8 cellular contexts compared by ENCODE assay signal in the genomic region with DNA sequence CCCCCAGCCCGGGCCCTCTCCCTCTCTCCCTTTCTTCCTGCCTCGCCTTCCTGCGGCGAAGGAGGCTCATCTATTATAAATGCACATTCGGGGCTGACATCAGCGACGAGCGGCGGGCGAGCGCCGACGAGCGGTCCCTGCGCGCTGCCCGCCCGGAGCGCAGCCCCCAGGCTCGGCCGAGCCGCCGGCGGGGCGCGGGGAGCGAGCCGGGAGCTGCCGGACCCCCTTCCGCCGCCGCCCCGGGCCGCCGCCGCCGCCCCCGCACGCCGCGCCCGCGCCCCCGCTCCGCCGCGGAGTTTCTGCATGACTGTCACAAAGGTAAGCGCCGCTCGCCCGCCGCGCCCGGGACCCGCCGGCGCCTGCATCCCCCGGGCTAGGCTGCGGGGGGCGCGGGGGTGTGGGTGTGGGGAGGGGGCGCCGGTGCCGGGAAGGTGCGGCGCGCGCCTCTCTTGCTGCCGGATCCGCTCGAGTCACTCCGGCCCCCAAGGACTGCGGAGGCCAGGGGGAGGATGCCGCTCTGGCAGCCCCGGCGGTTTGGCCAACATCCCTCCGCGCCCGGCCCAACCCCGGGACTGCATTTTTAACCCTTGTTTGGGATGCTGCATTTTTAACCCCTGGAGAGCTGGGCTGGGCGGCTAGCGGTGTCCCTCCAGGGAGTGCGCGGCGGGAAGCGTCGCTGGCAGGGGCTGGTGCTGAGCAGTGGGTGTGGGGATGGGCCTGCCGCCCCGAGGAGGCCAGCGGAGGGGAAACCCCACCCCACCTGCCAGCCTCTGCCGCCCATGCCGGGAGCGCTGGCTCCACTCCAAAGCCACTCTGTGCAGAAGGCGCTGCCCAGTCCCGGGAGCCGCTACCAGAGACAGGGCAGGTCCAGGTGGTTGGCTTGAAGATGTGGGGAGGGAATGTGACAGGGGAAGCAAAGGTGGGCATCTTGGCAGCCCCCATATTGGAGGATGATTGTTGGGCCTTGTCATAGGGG. TPM values are rescaled to one million over a fixed set of nuclear protein-coding genes. Genes with fewer than 3 reads are reported as not detected.
DNase-seq lines count a peak whose midpoint lies in the region; ATAC-seq and TF ChIP-seq lines count a peak whose summit lies in the region.

A gene with protein sequence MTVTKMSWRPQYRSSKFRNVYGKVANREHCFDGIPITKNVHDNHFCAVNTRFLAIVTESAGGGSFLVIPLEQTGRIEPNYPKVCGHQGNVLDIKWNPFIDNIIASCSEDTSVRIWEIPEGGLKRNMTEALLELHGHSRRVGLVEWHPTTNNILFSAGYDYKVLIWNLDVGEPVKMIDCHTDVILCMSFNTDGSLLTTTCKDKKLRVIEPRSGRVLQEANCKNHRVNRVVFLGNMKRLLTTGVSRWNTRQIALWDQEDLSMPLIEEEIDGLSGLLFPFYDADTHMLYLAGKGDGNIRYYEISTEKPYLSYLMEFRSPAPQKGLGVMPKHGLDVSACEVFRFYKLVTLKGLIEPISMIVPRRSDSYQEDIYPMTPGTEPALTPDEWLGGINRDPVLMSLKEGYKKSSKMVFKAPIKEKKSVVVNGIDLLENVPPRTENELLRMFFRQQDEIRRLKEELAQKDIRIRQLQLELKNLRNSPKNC (plus strand): TSS at position 34 of the 976 bp plus-strand sequence. CDS start 270 bp downstream, at position 304.

- H3K27ac Mint-ChIP-seq in activated T-cell treated with anti-CD3 and anti-CD28 coated beads, Interleukin-2, amount 50 U/mL, for 72 hours = no peak within 1 kb of the TSS
- H3K27ac Mint-ChIP-seq in glutamatergic neuron (ENCODE audit: unreplicated experiment) = peak within 1 kb of the TSS; percentile 55

- peak; percentile 45 to 48 for ATAC-seq in activated T-cell treated with anti-CD3 and anti-CD28 coated beads, Interleukin-2, amount 50 U/mL, for 72 hours (replicated peaks in 1 of 2)
- ATAC-seq in HG02885 (IDR thresholded peaks at IDR 0.05; ENCODE audit: poor library complexity, unreplicated experiment) = no peak

- TF ChIP-seq CTCF in glutamatergic neuron (IDR thresholded peaks at IDR 0.05; ENCODE audit: partially characterized antibody, unreplicated experiment) (no peak), GM13976 (IDR thresholded peaks at IDR 0.05; ENCODE audit: borderline replicate concordance, control extremely low read depth, extremely low read depth, insufficient read depth, missing control alignments) (no peak)

- H3K27me3 Mint-ChIP-seq in activated T-cell treated with anti-CD3 and anti-CD28 coated beads, Interleukin-2, amount 50 U/mL, for 72 hours (ENCODE audit: low read depth) = peaks cover 50% of the 10 kb centered on the region
- H3K27me3 Mint-ChIP-seq in glutamatergic neuron (ENCODE audit: unreplicated experiment) = peaks cover 19% of the 10 kb centered on the region

- DNase-seq in COR-L47 (lab: John Stamatoyannopoulos, UW) (peak; percentile 91), LHCN-M2 (ENCODE audit: low read depth) (peak; percentile 49), glutamatergic neuron (peak; percentile 75), occipital lobe (lab: John Stamatoyannopoulos, UW) (peak; percentile 43), GM13976 (ENCODE audit: low spot score) (no peak)
- peak; percentile 38 to 43 for DNase-seq in activated T-cell treated with anti-CD3 and anti-CD28 coated beads, Interleukin-2, amount 50 U/mL, for 72 hours
- DNase-seq in effector CD4-positive, alpha-beta T cell = no peak

- in situ Hi-C loops in GM13976 (cut with MboI; ENCODE audit: low sequenced_read_pairs, unreplicated experiment) = no loop called here

- no peaks in the 10 kb centered on the region for H3K36me3 Mint-ChIP-seq in activated T-cell treated with anti-CD3 and anti-CD28 coated beads, Interleukin-2, amount 50 U/mL, for 72 hours (ENCODE audit: insufficient read depth in 2 of 2)
- no peaks in the 10 kb centered on the region for H3K36me3 Mint-ChIP-seq in glutamatergic neuron (ENCODE audit: unreplicated experiment)

- H3K4me1 Mint-ChIP-seq in activated T-cell treated with anti-CD3 and anti-CD28 coated beads, Interleukin-2, amount 50 U/mL, for 72 hours (ENCODE audit: low read depth) = peaks cover 7% of the 10 kb centered on the region
- H3K4me1 Mint-ChIP-seq in glutamatergic neuron (ENCODE audit: low read depth, unreplicated experiment) = peaks cover 16% of the 10 kb centered on the region

- no peaks in the 10 kb centered on the region for H3K9me3 Mint-ChIP-seq in activated T-cell treated with anti-CD3 and anti-CD28 coated beads, Interleukin-2, amount 50 U/mL, for 72 hours
- H3K9me3 Mint-ChIP-seq in glutamatergic neuron (ENCODE audit: unreplicated experiment) = peaks cover 7% of the 10 kb centered on the region

- H3K4me3 Mint-ChIP-seq in activated T-cell treated with anti-CD3 and anti-CD28 coated beads, Interleukin-2, amount 50 U/mL, for 72 hours = peak within 1 kb of the TSS; percentile 75 to 80
- peak within 1 kb of the TSS; percentile 86 for H3K4me3 Mint-ChIP-seq in glutamatergic neuron (ENCODE audit: unreplicated experiment)

RNA-seq across cellular contexts. Expression of the gene that starts here (rescaled TPM):
- total RNA-seq in LHCN-M2 (2014; rRNA removed) (18.3 and 20.3 TPM in 2 replicates), glutamatergic neuron (ENCODE audit: unreplicated experiment) (16.3 TPM), occipital lobe (19.8 TPM)
- polyA plus RNA-seq in LHCN-M2 (2012) = 7.8 TPM
- under 1 TPM in 1 of 2 donors, not detected in 1; 0.07 TPM for total RNA-seq in activated T-cell treated with anti-CD3 and anti-CD28 coated beads, Interleukin-2, amount 50 U/mL, for 72 hours

Comparison
In these comparisons a context has a peak if more than half of its experiments do, and no peak if none do; other contexts are left out.
1. RNA of the gene that starts here (total RNA-seq): 18.3 to 20.3 TPM in LHCN-M2, 19.8 TPM in occipital lobe (single experiment) and 16.3 TPM in glutamatergic neuron (single experiment); 0.07 TPM in activated T-cell treated with anti-CD3 and anti-CD28 coated beads, Interleukin-2, amount 50 U/mL, for 72 hours; every median in the first group is over 10 times any median in the second.
2. Peak in DNase-seq and ATAC-seq in activated T-cell treated with anti-CD3 and anti-CD28 coated beads, Interleukin-2, amount 50 U/mL, for 72 hours; RNA of the gene not detected or under 1 TPM.
3. DNase-seq: peak in COR-L47 (single experiment), LHCN-M2 (single experiment), glutamatergic neuron (single experiment) and occipital lobe (single experiment); none in effector CD4-positive, alpha-beta T cell (single experiment) and GM13976 (single experiment).